Comparison of ENCODE assay signal across 8 cellular contexts in the genomic region with DNA sequence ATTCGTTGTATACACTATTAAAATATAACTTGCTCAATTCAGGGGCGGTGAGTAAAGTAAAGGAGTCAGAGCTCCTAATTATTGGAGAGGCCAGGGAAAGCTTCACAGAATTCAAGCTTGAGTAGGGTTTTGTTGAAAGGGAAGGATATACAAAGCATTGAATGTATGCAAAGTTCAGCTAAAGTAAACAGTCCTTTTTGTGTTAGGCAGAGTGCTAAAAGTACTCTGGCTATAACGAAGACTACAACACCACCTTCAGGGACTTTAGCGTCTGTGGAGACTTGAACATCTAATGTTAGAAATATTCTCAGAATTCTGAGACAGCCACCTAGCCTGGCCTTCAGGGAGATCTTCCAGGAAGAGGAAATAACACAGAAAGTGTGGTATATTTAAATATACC. TPM values are rescaled to one million over a fixed set of nuclear protein-coding genes. Genes with fewer than 3 reads are reported as not detected.
DNase-seq lines count a peak whose midpoint lies in the region; ATAC-seq and TF ChIP-seq lines count a peak whose summit lies in the region.

No MANE protein-coding gene starts in this region.

- H3K4me1 ChIP-seq in PC-3 (ENCODE audit: insufficient read depth, low read length): peaks cover 11% of the 10 kb centered on the region

- no peak overlapping the region; the same call in 1 of the 2 replicates for H3K9ac ChIP-seq in PC-3 (ENCODE audit: low read length)

- peak overlapping the region; percentile 92 for H2AFZ ChIP-seq in PC-3 (ENCODE audit: low read length)

- no peak overlapping the region for H3K27ac Mint-ChIP-seq in activated CD4-positive, alpha-beta T cell treated with anti-CD3 and anti-CD28 coated beads, Interleukin-2, amount 10 ng/mL, durations not matched to agents 7 days and 5 days
- peak overlapping the region; percentile 77 for H3K27ac Mint-ChIP-seq in stimulated activated memory B cell treated with anti-CD40 and anti-IgM and Interleukin-4, amounts not matched to agents 10 μg/mL and 1 μg/mL and 100 μg/mL, for 72 hours

- no peaks in the 10 kb centered on the region for H3K9me3 ChIP-seq in PC-3 (ENCODE audit: low read length)

- H3K4me1 Mint-ChIP-seq in activated CD4-positive, alpha-beta T cell treated with anti-CD3 and anti-CD28 coated beads, Interleukin-2, amount 10 ng/mL, durations not matched to agents 7 days and 5 days: peaks cover 25% of the 10 kb centered on the region
- peaks cover 29% of the 10 kb centered on the region for H3K4me1 Mint-ChIP-seq in stimulated activated memory B cell treated with anti-CD40 and anti-IgM and Interleukin-4, amounts not matched to agents 10 μg/mL and 1 μg/mL and 100 μg/mL, for 72 hours

- peak; percentile 12 for DNase-seq in activated CD4-positive, alpha-beta T cell treated with anti-CD3 and anti-CD28 coated beads, Interleukin-2, amount 10 ng/mL, durations not matched to agents 7 days and 5 days
- DNase-seq in activated CD4-positive, alpha-beta T cell treated with anti-CD3 and anti-CD28 coated beads, Interleukin-2, amount 50 U/mL, for 4 hours: no peak
- DNase-seq in PC-3: no peak
- no peak for DNase-seq in epithelial cell of proximal tubule (ENCODE audit: low read depth)
- DNase-seq in EL: no peak
- no peak for DNase-seq in AG08396 (ENCODE audit: low spot score)

- H3K9me2 ChIP-seq in PC-3 (replicated peaks; ENCODE audit: low read length): no peaks in the 10 kb centered on the region

- POLR2A ChIA-PET in activated CD4-positive, alpha-beta T cell treated with anti-CD3 and anti-CD28 coated beads, Interleukin-2, amount 10 ng/mL, durations not matched to agents 7 days and 5 days (lab: Charles Lee): interaction anchor here (0.9 kb wide), 1 partner anchor 32 kb away, joined by 7 read pairs; no protein-coding TSS in a partner anchor
- POLR2A ChIA-PET in PC-3 (lab: Charles Lee; ENCODE audit: unreplicated experiment): interaction anchor here (0.7 to 1.1 kb wide), 2 partner anchors 9 to 45 kb away, joined by 3 to 8 read pairs; a partner anchor contains a TSS

- peak overlapping the region; percentile 81 for H3K4me3 Mint-ChIP-seq in activated CD4-positive, alpha-beta T cell treated with anti-CD3 and anti-CD28 coated beads, Interleukin-2, amount 10 ng/mL, durations not matched to agents 7 days and 5 days
- H3K4me3 Mint-ChIP-seq in stimulated activated memory B cell treated with anti-CD40 and anti-IgM and Interleukin-4, amounts not matched to agents 10 μg/mL and 1 μg/mL and 100 μg/mL, for 72 hours: peak overlapping the region; percentile 82

- no peaks in the 10 kb centered on the region for H3K9me3 Mint-ChIP-seq in activated CD4-positive, alpha-beta T cell treated with anti-CD3 and anti-CD28 coated beads, Interleukin-2, amount 10 ng/mL, durations not matched to agents 7 days and 5 days
- H3K9me3 Mint-ChIP-seq in stimulated activated memory B cell treated with anti-CD40 and anti-IgM and Interleukin-4, amounts not matched to agents 10 μg/mL and 1 μg/mL and 100 μg/mL, for 72 hours: no peaks in the 10 kb centered on the region

- H3K27me3 Mint-ChIP-seq in activated CD4-positive, alpha-beta T cell treated with anti-CD3 and anti-CD28 coated beads, Interleukin-2, amount 10 ng/mL, durations not matched to agents 7 days and 5 days: peaks cover 5% of the 10 kb centered on the region
- no peaks in the 10 kb centered on the region for H3K27me3 Mint-ChIP-seq in stimulated activated memory B cell treated with anti-CD40 and anti-IgM and Interleukin-4, amounts not matched to agents 10 μg/mL and 1 μg/mL and 100 μg/mL, for 72 hours

- intact Hi-C loops in PC-3 (cut with micrococcal nuclease): no loop called here

- H3K36me3 ChIP-seq in PC-3 (ENCODE audit: low read depth, low read length): no peaks in the 10 kb centered on the region

- peak overlapping the region; percentile 81 for H3K4me2 ChIP-seq in PC-3 (ENCODE audit: low read length)

- ATAC-seq in PC-3 (no peak), HG02610 (IDR thresholded peaks at IDR 0.05; ENCODE audit: unreplicated experiment) (no peak)
- ATAC-seq in stimulated activated memory B cell treated with anti-CD40 and anti-IgM and Interleukin-4, amounts not matched to agents 10 μg/mL and 1 μg/mL and 100 μg/mL, for 72 hours: no peak

- H3K27me3 ChIP-seq in PC-3 (ENCODE audit: low read length): no peaks in the 10 kb centered on the region

- H3K4me3 ChIP-seq in PC-3 (ENCODE audit: low read length) (peak overlapping the region; percentile 71), epithelial cell of proximal tubule (ENCODE audit: low read depth, low read length) (peak overlapping the region; percentile 72)

- H3F3A ChIP-seq in PC-3 (ENCODE audit: low read length, unreplicated experiment): no peaks in the 10 kb centered on the region

- H3K36me3 Mint-ChIP-seq in activated CD4-positive, alpha-beta T cell treated with anti-CD3 and anti-CD28 coated beads, Interleukin-2, amount 10 ng/mL, durations not matched to agents 7 days and 5 days (ENCODE audit: low read depth): no peaks in the 10 kb centered on the region
- peaks cover 20% of the 10 kb centered on the region for H3K36me3 Mint-ChIP-seq in stimulated activated memory B cell treated with anti-CD40 and anti-IgM and Interleukin-4, amounts not matched to agents 10 μg/mL and 1 μg/mL and 100 μg/mL, for 72 hours

- no TSS peak for BruUV-seq in PC-3 (replicated peaks; lab: Mats Ljungman, UMichigan)

- H3K79me2 ChIP-seq in PC-3 (ENCODE audit: low read length): no peaks in the 10 kb centered on the region

- H3K27ac ChIP-seq in PC-3 (ENCODE audit: low read length): no peak overlapping the region

- TF ChIP-seq CTCF in PC-3 (conservative IDR thresholded peaks at IDR 0.05; ENCODE audit: low read depth, low read length): no peak
- no peak for TF ChIP-seq CTCF in epithelial cell of proximal tubule (conservative IDR thresholded peaks at IDR 0.05; ENCODE audit: low read depth, low read length)

- CTCF ChIA-PET in activated CD4-positive, alpha-beta T cell treated with anti-CD3 and anti-CD28 coated beads, Interleukin-2, amount 10 ng/mL, durations not matched to agents 7 days and 5 days (lab: Charles Lee): interaction anchor here (0.6 to 4.1 kb wide), 10 partner anchors 9 to 354 kb away, joined by 3 to 16 read pairs (median 4); a partner anchor contains a TSS
- CTCF ChIA-PET in PC-3 (lab: Charles Lee): interaction anchor here (0.7 kb wide), 1 partner anchor 29 kb away, joined by 3 read pairs; a partner anchor contains a TSS

- no peaks in the 10 kb centered on the region for H4K20me1 ChIP-seq in PC-3 (ENCODE audit: low read length)

RNA-seq across cellular contexts. Expression of a gene that starts 1.1 kb away (rescaled TPM):
- under 1 TPM in 1 of 2 experiments, not detected in 1; 0.64 TPM for total RNA-seq in activated CD4-positive, alpha-beta T cell treated with anti-CD3 and anti-CD28 coated beads, Interleukin-2, amount 10 ng/mL, durations not matched to agents 7 days and 5 days
- total RNA-seq in PC-3 (2014; rRNA removed): 0.73 TPM in 1 of 2 replicates, not detected in the other
- not detected in 2 replicates for total RNA-seq in epithelial cell of proximal tubule

RNA-seq across cellular contexts. Expression of a gene that starts 8.7 kb away (rescaled TPM):
- 1 to 10 TPM in 1 of 2 experiments, under 1 TPM in 1; 0.87 to 1.2 TPM for total RNA-seq in activated CD4-positive, alpha-beta T cell treated with anti-CD3 and anti-CD28 coated beads, Interleukin-2, amount 10 ng/mL, durations not matched to agents 7 days and 5 days
- total RNA-seq in PC-3 (2014; rRNA removed) (2.3 and 3.7 TPM in 2 replicates), epithelial cell of proximal tubule (5.7 and 13.1 TPM in 2 replicates)

RNA-seq across cellular contexts. Expression of a gene that starts 29.4 kb away (rescaled TPM):
- total RNA-seq in activated CD4-positive, alpha-beta T cell treated with anti-CD3 and anti-CD28 coated beads, Interleukin-2, amount 10 ng/mL, durations not matched to agents 7 days and 5 days: 10 to 100 TPM; 31.9 to 35.9 TPM
- total RNA-seq in PC-3 (2014; rRNA removed) (56.2 and 61.6 TPM in 2 replicates), epithelial cell of proximal tubule (20.5 and 23.9 TPM in 2 replicates)

RNA-seq across cellular contexts. Expression of a gene that starts 32.6 kb away (rescaled TPM):
- total RNA-seq in activated CD4-positive, alpha-beta T cell treated with anti-CD3 and anti-CD28 coated beads, Interleukin-2, amount 10 ng/mL, durations not matched to agents 7 days and 5 days: under 1 TPM; 0.06 to 0.15 TPM
- total RNA-seq in PC-3 (2014; rRNA removed) (0.81 and 0.87 TPM in 2 replicates), epithelial cell of proximal tubule (0.80 and 7.3 TPM in 2 replicates)
